Comparison of ENCODE assay signal across 8 cellular contexts in the genomic region with DNA sequence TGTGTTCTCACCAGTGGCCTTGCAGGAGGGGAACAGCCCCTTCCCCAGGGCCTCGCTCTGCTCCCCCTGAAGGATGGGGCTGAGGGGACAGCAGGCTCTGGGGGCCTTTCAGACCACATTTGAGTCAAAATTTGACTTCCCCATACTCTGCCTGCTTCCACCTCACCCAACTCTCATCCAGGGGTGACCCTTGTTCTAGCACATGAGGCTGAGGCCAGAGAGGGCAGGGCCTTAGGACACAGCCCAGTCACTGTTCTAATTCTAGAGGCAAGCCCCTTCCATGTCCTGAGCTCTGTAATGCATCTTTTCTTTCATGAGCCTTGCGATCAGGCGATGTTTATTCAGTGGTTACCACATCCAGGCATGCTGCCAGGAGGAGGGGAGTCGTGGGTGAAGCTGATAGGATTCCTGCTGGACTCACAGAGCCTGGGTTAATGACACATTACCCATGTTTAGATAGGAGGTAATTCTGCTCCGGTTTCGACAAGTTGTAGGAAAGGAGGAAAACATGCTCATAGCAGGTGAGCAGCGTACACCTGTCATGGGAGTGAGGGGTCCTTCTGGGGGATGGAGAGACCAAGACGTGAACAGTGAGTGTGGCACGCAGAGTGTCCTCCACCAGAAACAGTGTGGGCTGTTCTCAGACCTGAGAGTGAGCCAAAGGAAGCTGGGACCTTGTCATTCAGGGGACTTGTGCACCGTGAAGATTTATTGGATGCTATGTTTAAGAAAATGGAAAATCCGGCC. TPM values are rescaled to one million over a fixed set of nuclear protein-coding genes. Genes with fewer than 3 reads are reported as not detected.
DNase-seq lines count a peak whose midpoint lies in the region; ATAC-seq and FAIRE-seq lines count a peak whose summit lies in the region.

No MANE protein-coding gene starts in this region.

- peak; percentile 85 for FAIRE-seq in HTR-8/SVneo (lab: Jason Lieb, UNC)

- peak in 11 of 14 donors; percentile 21 to 86 (median 61) for DNase-seq in C1 segment of cervical spinal cord (lab: John Stamatoyannopoulos, UW)
- peak; percentile 93 for DNase-seq in HTR-8/SVneo (ENCODE audit: insufficient read length, low spot score)
- peak; percentile 47 for DNase-seq in NOMO-1 treated with dmso at 0.1 percent for 144 hours (lab: John Stamatoyannopoulos, UW; ENCODE audit: unreplicated experiment)
- DNase-seq in astrocyte of the hippocampus (ENCODE audit: low read depth, low spot score): peak; percentile 99
- peak; percentile 97 for DNase-seq in hepatic stellate cell (ENCODE audit: low spot score)
- DNase-seq in renal cortical epithelial cell (ENCODE audit: low read depth): peak; percentile 99

- ATAC-seq in GM19324 (IDR thresholded peaks at IDR 0.05; ENCODE audit: low FRiP score, unreplicated experiment): no peak
- no peak for ATAC-seq in HG03196 (IDR thresholded peaks at IDR 0.05; ENCODE audit: unreplicated experiment)

RNA-seq across cellular contexts. Expression of a gene that starts 9.3 kb away (rescaled TPM):
- total RNA-seq in renal cortical epithelial cell: 1,053 and 1,700 TPM in 2 replicates

RNA-seq across cellular contexts. Expression of a gene that starts 12.9 kb away (rescaled TPM):
- not detected in 2 replicates for total RNA-seq in renal cortical epithelial cell

RNA-seq across cellular contexts. Expression of a gene that starts 18.8 kb away (rescaled TPM):
- 82.5 and 151 TPM in 2 replicates for total RNA-seq in renal cortical epithelial cell

RNA-seq across cellular contexts. Expression of a gene that starts 20.5 kb away (rescaled TPM):
- total RNA-seq in renal cortical epithelial cell: 32.6 and 132 TPM in 2 replicates

RNA-seq across cellular contexts. Expression of a gene that starts 32.7 kb away (rescaled TPM):
- total RNA-seq in renal cortical epithelial cell: not detected in 2 replicates

Comparison
In these comparisons a context has a peak if more than half of its experiments do, and no peak if none do; other contexts are left out.
1. DNase-seq: peak in every context shown above with its lines; median percentile 99 in astrocyte of the hippocampus; 99 in renal cortical epithelial cell; 97 in hepatic stellate cell; 93 in HTR-8/SVneo; 61 in C1 segment of cervical spinal cord; 47 in NOMO-1 treated with dmso at 0.1 percent for 144 hours.